18 cellular contexts compared by ENCODE assay signal in the genomic region with DNA sequence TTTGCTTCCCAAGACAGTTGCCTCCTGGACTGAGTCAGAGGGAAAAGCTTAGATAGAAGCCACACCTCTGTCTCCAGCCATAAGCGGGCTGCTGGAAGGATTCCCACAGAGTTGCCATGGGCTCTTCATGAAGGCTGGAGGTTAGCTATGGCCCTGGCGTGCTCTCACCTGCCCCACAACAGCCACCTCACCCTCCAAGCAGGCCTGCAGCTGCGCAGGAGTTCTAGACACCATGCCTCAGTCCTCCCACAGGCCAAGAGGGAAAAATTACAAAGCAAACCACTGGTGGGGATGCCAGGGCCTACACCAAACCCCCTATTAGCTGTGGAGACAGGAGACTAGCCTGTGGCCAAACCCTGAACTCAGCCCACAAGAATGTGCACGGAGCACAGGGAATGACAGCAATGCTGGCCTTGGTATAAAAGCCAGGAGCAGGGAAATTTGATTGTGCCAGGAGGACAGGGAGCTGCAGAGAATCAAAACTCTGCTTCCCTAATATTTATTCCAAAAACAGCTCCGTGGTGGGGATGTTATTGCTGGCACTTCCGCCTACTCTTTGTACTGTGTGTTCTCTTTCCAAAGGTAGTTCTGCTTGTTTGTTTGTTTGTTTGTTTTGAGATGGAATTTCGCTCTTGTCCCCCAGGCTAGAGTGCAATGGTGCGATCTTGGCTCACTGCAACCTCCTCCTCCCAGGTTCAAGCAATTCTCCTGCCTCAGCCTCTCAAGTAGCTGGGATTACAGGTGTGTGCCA.
DNase-seq lines count a peak whose midpoint lies in the region; TF ChIP-seq lines count a peak whose summit lies in the region.
"Had no signal": no experiment of that assay in that cellular context is flagged by ENCODE, and none has a peak within 500 bp of the region (broad histone marks: within the 10 kb centered on the region; RNA-seq: fewer than 3 reads in every experiment).

No MANE protein-coding gene starts in this region.

- H3K27me3 ChIP-seq in neuronal stem cell (ENCODE audit: control insufficient read depth in 3 of 3, insufficient read depth in 3 of 3, low read depth in 1 of 3, low read length in 3 of 3), result no peaks in the 10 kb centered on the region
- no peaks in the 10 kb centered on the region for H3K27me3 ChIP-seq in left ventricle myocardium inferior (ENCODE audit: low read depth)
- H3K27me3 ChIP-seq: BLaER1 treated with 17β-estradiol and CSF1 and Interleukin-3, amounts not matched to agents 10 nM and 100 nM; gastroesophageal sphincter had no signal

- TF ChIP-seq CTCF in RWPE1 (conservative IDR thresholded peaks at IDR 0.05; ENCODE audit: low read depth) (no peak), choroid plexus epithelial cell (conservative IDR thresholded peaks at IDR 0.05; ENCODE audit: low read depth, low read length) (no peak), left ventricle myocardium inferior (IDR thresholded peaks at IDR 0.05; ENCODE audit: borderline replicate concordance) (no peak)

- H3K27ac ChIP-seq in RWPE1 (peak overlapping the region; percentile 92), neuronal stem cell (replicated peaks; ENCODE audit: low read length) (no peak overlapping the region), left ventricle myocardium inferior (replicated peaks) (no peak overlapping the region)
- H3K27ac ChIP-seq: BLaER1 treated with 17β-estradiol and CSF1 and Interleukin-3, amounts not matched to agents 10 nM and 100 nM; gastroesophageal sphincter; WERI-Rb-1 had no signal

- H3K4me3 ChIP-seq in choroid plexus epithelial cell (ENCODE audit: low read depth, low read length) (no peak overlapping the region), neuronal stem cell (ENCODE audit: low read length in 2 of 2) (no peak overlapping the region), left ventricle myocardium inferior (no peak overlapping the region)
- H3K4me3 ChIP-seq: BLaER1 treated with 17β-estradiol and CSF1 and Interleukin-3, amounts not matched to agents 10 nM and 100 nM; gastroesophageal sphincter had no signal

- H3K4me1 ChIP-seq in neuronal stem cell (ENCODE audit: control insufficient read depth in 2 of 2, insufficient read depth in 1 of 2, low read depth in 1 of 2, low read length in 2 of 2) (no peaks in the 10 kb centered on the region), left ventricle myocardium inferior (no peaks in the 10 kb centered on the region)
- H3K4me1 ChIP-seq: BLaER1 treated with 17β-estradiol and CSF1 and Interleukin-3, amounts not matched to agents 10 nM and 100 nM; gastroesophageal sphincter had no signal

- intact Hi-C loops in left ventricle myocardium inferior (cut with micrococcal nuclease), result no loop called here

- no peak overlapping the region for H2BK5ac ChIP-seq in neuronal stem cell (ENCODE audit: low read length)

- no peaks in the 10 kb centered on the region for H3K36me3 ChIP-seq in neuronal stem cell (replicated peaks in 1 of 2; ENCODE audit: control insufficient read depth in 2 of 2, insufficient read depth in 2 of 2, low read length in 2 of 2)
- no peaks in the 10 kb centered on the region for H3K36me3 ChIP-seq in left ventricle myocardium inferior
- H3K36me3 ChIP-seq: BLaER1 treated with 17β-estradiol and CSF1 and Interleukin-3, amounts not matched to agents 10 nM and 100 nM; gastroesophageal sphincter; WERI-Rb-1 had no signal

- no CpG with 5 or more reads among the region's 8 CpGs for WGBS in neuronal stem cell (ENCODE audit: extremely low coverage in 2 of 2, insufficient read length in 2 of 2, insufficient replicate concordance in 1 of 2), 2 donors

- peak overlapping the region; percentile 46 for H2AFZ ChIP-seq in neuronal stem cell (ENCODE audit: low read length)

- H2BK15ac ChIP-seq in neuronal stem cell (ENCODE audit: low read length), result no peak overlapping the region

- no peaks in the 10 kb centered on the region for H3K79me1 ChIP-seq in neuronal stem cell (ENCODE audit: low read depth, low read length)

- no peak overlapping the region for H2AK5ac ChIP-seq in neuronal stem cell (ENCODE audit: low read depth, low read length)

- no peak overlapping the region for H3K18ac ChIP-seq in neuronal stem cell (ENCODE audit: low read length)

- no peak overlapping the region for H4K8ac ChIP-seq in neuronal stem cell (ENCODE audit: low read depth, low read length)

- H3K14ac ChIP-seq in neuronal stem cell (ENCODE audit: low read length), result no peak overlapping the region

- CTCF ChIA-PET in RWPE1 (lab: Yijun Ruan, JAX), result interaction anchor here (1.0 kb wide), 1 partner anchor 60 kb away, joined by 5 read pairs; a partner anchor contains a TSS

- H3K4me2 ChIP-seq in neuronal stem cell (ENCODE audit: insufficient read depth, low read length, poor library complexity, severe bottlenecking), result no peak overlapping the region
- H3K4me2 ChIP-seq: BLaER1 treated with 17β-estradiol and CSF1 and Interleukin-3, amounts not matched to agents 10 nM and 100 nM had no signal

- no peak overlapping the region for H3K4ac ChIP-seq in neuronal stem cell (ENCODE audit: low read length)

- POLR2A ChIA-PET in RWPE1 (lab: Yijun Ruan, JAX; ENCODE audit: low non-redundant PET), result no interaction called here

- no peak overlapping the region for H3K23ac ChIP-seq in neuronal stem cell (ENCODE audit: low read depth, low read length, poor library complexity)

- H2BK12ac ChIP-seq in neuronal stem cell (ENCODE audit: low read length), result no peak overlapping the region

- no peak overlapping the region for H3K9ac ChIP-seq in neuronal stem cell (ENCODE audit: low read depth, low read length, poor library complexity)
- H3K9ac ChIP-seq: BLaER1 treated with 17β-estradiol and CSF1 and Interleukin-3, amounts not matched to agents 10 nM and 100 nM had no signal

- H2BK120ac ChIP-seq in neuronal stem cell (ENCODE audit: low read depth, low read length), result no peak overlapping the region

- no peak overlapping the region for H4K91ac ChIP-seq in neuronal stem cell (ENCODE audit: low read depth, low read length, poor library complexity)

- DNase-seq in ELR (ENCODE audit: low read depth), result peak; percentile 69
- peak; percentile 74 for DNase-seq in RWPE1 (ENCODE audit: low spot score)
- peak; percentile 65 for DNase-seq in choroid plexus epithelial cell (ENCODE audit: low read depth)
- DNase-seq in neuronal stem cell (ENCODE audit: low spot score), result no peak
- no peak for DNase-seq in left ventricle myocardium inferior
- DNase-seq in NCI-H82 (lab: John Stamatoyannopoulos, UW), result no peak
- DNase-seq in hippocampal formation (lab: John Stamatoyannopoulos, UW), result no peak
- DNase-seq in NCI-H1417 (lab: John Stamatoyannopoulos, UW), result no peak
- DNase-seq: activated CD8-positive, alpha-beta memory T cell treated with anti-CD3 and anti-CD28 coated beads, Interleukin-2, amount 50 U/mL, for 4 hours; activated naive CD4-positive, alpha-beta T cell treated with anti-CD3 and anti-CD28 coated beads, Interleukin-2, amount 50 U/mL, for 16 hours; cortex of kidney; NCI-H187 treated with DMSO at 0.1 percent for 48 hours; NCI-H774; SIG-M5; stimulated activated CD4-positive, alpha-beta T cell treated with anti-CD3 and anti-CD28 coated beads, Interleukin-4, amount 100 ng/mL, for 24 hours; WERI-Rb-1 had no signal

- H3K9me3 ChIP-seq in neuronal stem cell (replicated peaks in 1 of 2; ENCODE audit: control insufficient read depth in 2 of 2, insufficient read depth in 1 of 2, low read depth in 1 of 2, low read length in 2 of 2) (no peaks in the 10 kb centered on the region), left ventricle myocardium inferior (replicated peaks) (no peaks in the 10 kb centered on the region)
- H3K9me3 ChIP-seq: BLaER1 treated with 17β-estradiol and CSF1 and Interleukin-3, amounts not matched to agents 10 nM and 100 nM; gastroesophageal sphincter had no signal

Comparison
In these comparisons a context has a peak if more than half of its experiments do, and no peak if none do; other contexts are left out.
1. DNase-seq: peak in ELR (single experiment), RWPE1 (single experiment) and choroid plexus epithelial cell (single experiment); none in neuronal stem cell (single experiment), left ventricle myocardium inferior (single experiment), NCI-H82 (single experiment), hippocampal formation (0 of 2) and NCI-H1417 (0 of 3).